ENCODE assay signal across 23 cellular contexts in genomic region chr14:100560999-100561398, GRCh38. TPM values are rescaled to one million over a fixed set of nuclear protein-coding genes. Genes with fewer than 3 reads are reported as not detected.
"Had no signal": no experiment of that assay in that cellular context is flagged by ENCODE, and none has a peak within 500 bp of the region (broad histone marks: within the 10 kb centered on the region; RNA-seq: fewer than 3 reads in every experiment).

No MANE protein-coding gene starts in this region.

- ATAC-seq: Right ventricle myocardium inferior, SK-N-SH treated with all-trans-retinoic acid at 6 μM for 48 hours had no signal

- H3K4me1 ChIP-seq: Peyer's patch, SJCRH30 had no signal

- H3K27ac ChIP-seq: PC-9, Peyer's patch, SJCRH30 had no signal

- H3K36me3 ChIP-seq: MG63, Peyer's patch, SJCRH30 had no signal

- DNase-seq: KBM-7, MG63, NCI-H1092, NCI-H1105 treated with DMSO at 0.1 percent for 48 hours, NCI-H1417 treated with DMSO at 0.1 percent for 48 hours, NCI-H146, NCI-H1694 treated with DMSO at 0.1 percent for 48 hours, NCI-H1930, NCI-H2081, NCI-H2107, NCI-H2227 treated with DMSO at 0.1 percent for 48 hours, NCI-H524, NCI-H526 treated with DMSO at 0.1 percent for 48 hours, NCI-H774, PC-9, Peyer's patch, SHP77 treated with DMSO at 0.1 percent for 48 hours, SJCRH30, T-helper 1 cell had no signal

- H3K4me3 ChIP-seq: MG63, PC-9, Peyer's patch, SJCRH30 had no signal

- H3K9me3 ChIP-seq: MG63, Peyer's patch, SJCRH30 had no signal

RNA-seq across cellular contexts. Expression of gene BEGAIN, which starts 26.2 kb away (rescaled TPM):
- total RNA-seq: LHCN-M2, PC-9, RPMI7951 had no signal
